1 cellular context compared by ENCODE assay signal in genomic region chr7:104983620-104984539, GRCh38.
TF ChIP-seq lines count a peak whose summit lies in the region.

No MANE protein-coding gene starts in this region.

TF ChIP-seq in K562, 482 proteins besides CTCF, POLR2A, EP300 and RAD21 (continued from another document and continues in another):
- TF ChIP-seq, protein P1, sequence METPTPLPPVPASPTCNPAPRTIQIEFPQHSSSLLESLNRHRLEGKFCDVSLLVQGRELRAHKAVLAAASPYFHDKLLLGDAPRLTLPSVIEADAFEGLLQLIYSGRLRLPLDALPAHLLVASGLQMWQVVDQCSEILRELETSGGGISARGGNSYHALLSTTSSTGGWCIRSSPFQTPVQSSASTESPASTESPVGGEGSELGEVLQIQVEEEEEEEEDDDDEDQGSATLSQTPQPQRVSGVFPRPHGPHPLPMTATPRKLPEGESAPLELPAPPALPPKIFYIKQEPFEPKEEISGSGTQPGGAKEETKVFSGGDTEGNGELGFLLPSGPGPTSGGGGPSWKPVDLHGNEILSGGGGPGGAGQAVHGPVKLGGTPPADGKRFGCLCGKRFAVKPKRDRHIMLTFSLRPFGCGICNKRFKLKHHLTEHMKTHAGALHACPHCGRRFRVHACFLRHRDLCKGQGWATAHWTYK (CRISPR knock-in tag; IDR thresholded peaks at IDR 0.05): peak; percentile 95
- TF ChIP-seq MBD2 (IDR thresholded peaks at IDR 0.05; ENCODE audit: borderline replicate concordance, low read depth): no peak
- TF ChIP-seq, protein P2, sequence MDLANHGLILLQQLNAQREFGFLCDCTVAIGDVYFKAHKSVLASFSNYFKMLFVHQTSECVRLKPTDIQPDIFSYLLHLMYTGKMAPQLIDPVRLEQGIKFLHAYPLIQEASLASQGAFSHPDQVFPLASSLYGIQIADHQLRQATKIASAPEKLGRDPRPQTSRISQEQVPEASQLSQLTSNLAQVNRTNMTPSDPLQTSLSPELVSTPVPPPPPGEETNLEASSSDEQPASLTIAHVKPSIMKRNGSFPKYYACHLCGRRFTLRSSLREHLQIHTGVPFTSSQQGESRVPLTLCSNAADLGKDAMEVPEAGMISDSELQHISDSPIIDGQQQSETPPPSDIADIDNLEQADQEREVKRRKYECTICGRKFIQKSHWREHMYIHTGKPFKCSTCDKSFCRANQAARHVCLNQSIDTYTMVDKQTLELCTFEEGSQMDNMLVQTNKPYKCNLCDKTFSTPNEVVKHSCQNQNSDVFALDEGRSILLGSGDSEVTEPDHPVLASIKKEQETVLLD (IDR thresholded peaks at IDR 0.05): peak; percentile 64; the same call in 1 of the 2 replicates
- TF ChIP-seq, protein P3, sequence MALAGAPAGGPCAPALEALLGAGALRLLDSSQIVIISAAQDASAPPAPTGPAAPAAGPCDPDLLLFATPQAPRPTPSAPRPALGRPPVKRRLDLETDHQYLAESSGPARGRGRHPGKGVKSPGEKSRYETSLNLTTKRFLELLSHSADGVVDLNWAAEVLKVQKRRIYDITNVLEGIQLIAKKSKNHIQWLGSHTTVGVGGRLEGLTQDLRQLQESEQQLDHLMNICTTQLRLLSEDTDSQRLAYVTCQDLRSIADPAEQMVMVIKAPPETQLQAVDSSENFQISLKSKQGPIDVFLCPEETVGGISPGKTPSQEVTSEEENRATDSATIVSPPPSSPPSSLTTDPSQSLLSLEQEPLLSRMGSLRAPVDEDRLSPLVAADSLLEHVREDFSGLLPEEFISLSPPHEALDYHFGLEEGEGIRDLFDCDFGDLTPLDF (CRISPR knock-in tag; IDR thresholded peaks at IDR 0.05): no peak; the same call in 1 of the 2 replicates
- TF ChIP-seq, protein P4, sequence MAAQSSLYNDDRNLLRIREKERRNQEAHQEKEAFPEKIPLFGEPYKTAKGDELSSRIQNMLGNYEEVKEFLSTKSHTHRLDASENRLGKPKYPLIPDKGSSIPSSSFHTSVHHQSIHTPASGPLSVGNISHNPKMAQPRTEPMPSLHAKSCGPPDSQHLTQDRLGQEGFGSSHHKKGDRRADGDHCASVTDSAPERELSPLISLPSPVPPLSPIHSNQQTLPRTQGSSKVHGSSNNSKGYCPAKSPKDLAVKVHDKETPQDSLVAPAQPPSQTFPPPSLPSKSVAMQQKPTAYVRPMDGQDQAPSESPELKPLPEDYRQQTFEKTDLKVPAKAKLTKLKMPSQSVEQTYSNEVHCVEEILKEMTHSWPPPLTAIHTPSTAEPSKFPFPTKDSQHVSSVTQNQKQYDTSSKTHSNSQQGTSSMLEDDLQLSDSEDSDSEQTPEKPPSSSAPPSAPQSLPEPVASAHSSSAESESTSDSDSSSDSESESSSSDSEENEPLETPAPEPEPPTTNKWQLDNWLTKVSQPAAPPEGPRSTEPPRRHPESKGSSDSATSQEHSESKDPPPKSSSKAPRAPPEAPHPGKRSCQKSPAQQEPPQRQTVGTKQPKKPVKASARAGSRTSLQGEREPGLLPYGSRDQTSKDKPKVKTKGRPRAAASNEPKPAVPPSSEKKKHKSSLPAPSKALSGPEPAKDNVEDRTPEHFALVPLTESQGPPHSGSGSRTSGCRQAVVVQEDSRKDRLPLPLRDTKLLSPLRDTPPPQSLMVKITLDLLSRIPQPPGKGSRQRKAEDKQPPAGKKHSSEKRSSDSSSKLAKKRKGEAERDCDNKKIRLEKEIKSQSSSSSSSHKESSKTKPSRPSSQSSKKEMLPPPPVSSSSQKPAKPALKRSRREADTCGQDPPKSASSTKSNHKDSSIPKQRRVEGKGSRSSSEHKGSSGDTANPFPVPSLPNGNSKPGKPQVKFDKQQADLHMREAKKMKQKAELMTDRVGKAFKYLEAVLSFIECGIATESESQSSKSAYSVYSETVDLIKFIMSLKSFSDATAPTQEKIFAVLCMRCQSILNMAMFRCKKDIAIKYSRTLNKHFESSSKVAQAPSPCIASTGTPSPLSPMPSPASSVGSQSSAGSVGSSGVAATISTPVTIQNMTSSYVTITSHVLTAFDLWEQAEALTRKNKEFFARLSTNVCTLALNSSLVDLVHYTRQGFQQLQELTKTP (IDR thresholded peaks at IDR 0.05; ENCODE audit: low read depth in 1 of 2, partially characterized antibody in 2 of 2): peak; percentile 47 to 85
- no peak; the same call in 1 of the 2 replicates for TF ChIP-seq RFX5 (IDR thresholded peaks at IDR 0.05; ENCODE audit: low read depth, low read length)
- peak; percentile 95 for TF ChIP-seq ZBTB40 (IDR thresholded peaks at IDR 0.05)
- TF ChIP-seq ZBTB40 (CRISPR knock-in tag; IDR thresholded peaks at IDR 0.05): no peak
- no peak for TF ChIP-seq ZNF586 (CRISPR knock-in tag; conservative IDR thresholded peaks at IDR 0.05)
- TF ChIP-seq, protein P5, sequence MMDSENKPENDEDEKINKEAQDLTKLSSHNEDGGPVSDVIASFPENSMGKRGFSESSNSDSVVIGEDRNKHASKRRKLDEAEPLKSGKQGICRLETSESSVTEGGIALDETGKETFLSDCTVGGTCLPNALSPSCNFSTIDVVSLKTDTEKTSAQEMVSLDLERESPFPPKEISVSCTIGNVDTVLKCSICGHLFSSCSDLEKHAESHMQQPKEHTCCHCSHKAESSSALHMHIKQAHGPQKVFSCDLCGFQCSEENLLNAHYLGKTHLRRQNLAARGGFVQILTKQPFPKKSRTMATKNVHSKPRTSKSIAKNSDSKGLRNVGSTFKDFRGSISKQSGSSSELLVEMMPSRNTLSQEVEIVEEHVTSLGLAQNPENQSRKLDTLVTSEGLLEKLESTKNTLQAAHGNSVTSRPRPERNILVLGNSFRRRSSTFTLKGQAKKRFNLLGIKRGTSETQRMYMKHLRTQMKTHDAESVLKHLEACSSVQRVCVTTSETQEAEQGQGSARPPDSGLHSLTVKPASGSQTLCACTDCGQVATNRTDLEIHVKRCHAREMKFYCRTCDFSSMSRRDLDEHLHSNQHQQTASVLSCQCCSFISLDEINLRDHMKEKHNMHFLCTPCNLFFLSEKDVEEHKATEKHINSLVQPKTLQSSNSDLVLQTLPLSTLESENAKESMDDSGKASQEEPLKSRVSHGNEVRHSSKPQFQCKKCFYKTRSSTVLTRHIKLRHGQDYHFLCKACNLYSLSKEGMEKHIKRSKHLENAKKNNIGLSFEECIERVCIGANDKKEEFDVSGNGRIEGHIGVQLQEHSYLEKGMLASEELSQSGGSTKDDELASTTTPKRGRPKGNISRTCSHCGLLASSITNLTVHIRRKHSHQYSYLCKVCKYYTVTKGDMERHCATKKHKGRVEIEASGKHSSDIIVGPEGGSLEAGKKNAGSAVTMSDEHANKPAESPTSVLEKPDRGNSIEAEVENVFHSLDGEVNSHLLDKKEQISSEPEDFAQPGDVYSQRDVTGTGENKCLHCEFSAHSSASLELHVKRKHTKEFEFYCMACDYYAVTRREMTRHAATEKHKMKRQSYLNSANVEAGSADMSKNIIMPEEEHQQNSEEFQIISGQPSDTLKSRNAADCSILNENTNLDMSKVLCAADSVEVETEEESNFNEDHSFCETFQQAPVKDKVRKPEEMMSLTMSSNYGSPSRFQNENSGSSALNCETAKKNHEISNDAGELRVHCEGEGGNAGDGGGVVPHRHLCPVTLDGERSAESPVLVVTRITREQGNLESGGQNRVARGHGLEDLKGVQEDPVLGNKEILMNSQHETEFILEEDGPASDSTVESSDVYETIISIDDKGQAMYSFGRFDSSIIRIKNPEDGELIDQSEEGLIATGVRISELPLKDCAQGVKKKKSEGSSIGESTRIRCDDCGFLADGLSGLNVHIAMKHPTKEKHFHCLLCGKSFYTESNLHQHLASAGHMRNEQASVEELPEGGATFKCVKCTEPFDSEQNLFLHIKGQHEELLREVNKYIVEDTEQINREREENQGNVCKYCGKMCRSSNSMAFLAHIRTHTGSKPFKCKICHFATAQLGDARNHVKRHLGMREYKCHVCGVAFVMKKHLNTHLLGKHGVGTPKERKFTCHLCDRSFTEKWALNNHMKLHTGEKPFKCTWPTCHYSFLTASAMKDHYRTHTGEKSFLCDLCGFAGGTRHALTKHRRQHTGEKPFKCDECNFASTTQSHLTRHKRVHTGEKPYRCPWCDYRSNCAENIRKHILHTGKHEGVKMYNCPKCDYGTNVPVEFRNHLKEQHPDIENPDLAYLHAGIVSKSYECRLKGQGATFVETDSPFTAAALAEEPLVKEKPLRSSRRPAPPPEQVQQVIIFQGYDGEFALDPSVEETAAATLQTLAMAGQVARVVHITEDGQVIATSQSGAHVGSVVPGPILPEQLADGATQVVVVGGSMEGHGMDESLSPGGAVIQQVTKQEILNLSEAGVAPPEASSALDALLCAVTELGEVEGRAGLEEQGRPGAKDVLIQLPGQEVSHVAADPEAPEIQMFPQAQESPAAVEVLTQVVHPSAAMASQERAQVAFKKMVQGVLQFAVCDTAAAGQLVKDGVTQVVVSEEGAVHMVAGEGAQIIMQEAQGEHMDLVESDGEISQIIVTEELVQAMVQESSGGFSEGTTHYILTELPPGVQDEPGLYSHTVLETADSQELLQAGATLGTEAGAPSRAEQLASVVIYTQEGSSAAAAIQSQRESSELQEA (IDR thresholded peaks at IDR 0.05; ENCODE audit: low read depth): 0 out of 2 replicates have a peak, but pooled peaks have one; percentile 33
- TF ChIP-seq PRMT5 (CRISPR knock-in tag; IDR thresholded peaks at IDR 0.05): no peak
- no peak for TF ChIP-seq SAFB2 (IDR thresholded peaks at IDR 0.05; ENCODE audit: borderline replicate concordance, low read depth, low read length, severe bottlenecking)
- TF ChIP-seq ZNF282 (CRISPR knock-in tag; IDR thresholded peaks at IDR 0.05): no peak
- no peak for TF ChIP-seq CBX8 (IDR thresholded peaks at IDR 0.05; ENCODE audit: borderline replicate concordance, extremely low read depth, low read depth, low read length, poor library complexity, severe bottlenecking)
- TF ChIP-seq, protein P6, sequence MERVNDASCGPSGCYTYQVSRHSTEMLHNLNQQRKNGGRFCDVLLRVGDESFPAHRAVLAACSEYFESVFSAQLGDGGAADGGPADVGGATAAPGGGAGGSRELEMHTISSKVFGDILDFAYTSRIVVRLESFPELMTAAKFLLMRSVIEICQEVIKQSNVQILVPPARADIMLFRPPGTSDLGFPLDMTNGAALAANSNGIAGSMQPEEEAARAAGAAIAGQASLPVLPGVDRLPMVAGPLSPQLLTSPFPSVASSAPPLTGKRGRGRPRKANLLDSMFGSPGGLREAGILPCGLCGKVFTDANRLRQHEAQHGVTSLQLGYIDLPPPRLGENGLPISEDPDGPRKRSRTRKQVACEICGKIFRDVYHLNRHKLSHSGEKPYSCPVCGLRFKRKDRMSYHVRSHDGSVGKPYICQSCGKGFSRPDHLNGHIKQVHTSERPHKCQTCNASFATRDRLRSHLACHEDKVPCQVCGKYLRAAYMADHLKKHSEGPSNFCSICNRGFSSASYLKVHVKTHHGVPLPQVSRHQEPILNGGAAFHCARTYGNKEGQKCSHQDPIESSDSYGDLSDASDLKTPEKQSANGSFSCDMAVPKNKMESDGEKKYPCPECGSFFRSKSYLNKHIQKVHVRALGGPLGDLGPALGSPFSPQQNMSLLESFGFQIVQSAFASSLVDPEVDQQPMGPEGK (CRISPR knock-in tag; IDR thresholded peaks at IDR 0.05; ENCODE audit: borderline replicate concordance): peak; percentile 35; the same call in 1 of the 2 replicates
- TF ChIP-seq CXXC5 (CRISPR knock-in tag; IDR thresholded peaks at IDR 0.05): peak; percentile 97
